ENCODE assay signal across 1 cellular context in the genomic region with DNA sequence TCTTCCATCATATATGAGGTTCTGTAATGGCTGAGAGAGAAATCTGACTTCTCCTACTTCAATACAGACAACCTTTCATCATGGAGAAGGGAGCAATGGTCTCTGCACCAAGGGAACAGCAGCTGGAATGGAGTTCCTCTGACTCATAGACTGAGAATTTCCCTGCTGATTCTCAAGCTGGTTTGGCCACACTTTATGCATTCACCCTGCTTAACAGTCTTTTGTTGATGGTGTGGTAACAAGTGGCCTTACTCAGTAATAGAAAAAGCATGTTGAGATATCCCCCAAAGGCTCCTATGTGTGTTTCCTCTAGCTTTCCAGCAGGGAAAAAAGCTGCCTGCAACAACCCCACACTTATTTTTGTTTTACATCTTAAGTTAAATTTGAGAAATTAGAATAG.
A peak's percentile ranks its signal among the peaks of the same experiment; 100 is the strongest.
TF ChIP-seq lines count a peak whose summit lies in the region.

No MANE protein-coding gene starts in this region.

TF ChIP-seq in IMR-90, 13 proteins besides CTCF, POLR2A, EP300 and RAD21 (continued from another document):
- TF ChIP-seq SMC3 (IDR thresholded peaks at IDR 0.05; ENCODE audit: low read depth, low read length), result no peak
- TF ChIP-seq RFX5 (IDR thresholded peaks at IDR 0.05; ENCODE audit: low read depth, low read length), result no peak
- TF ChIP-seq MXI1 (IDR thresholded peaks at IDR 0.05; ENCODE audit: borderline replicate concordance, low read depth, low read length), result no peak
- TF ChIP-seq RCOR1 (IDR thresholded peaks at IDR 0.05; ENCODE audit: insufficient replicate concordance, low read length), result peak; percentile 88
- no peak for TF ChIP-seq USF2 (IDR thresholded peaks at IDR 0.05; ENCODE audit: low read depth, low read length)
- TF ChIP-seq MAZ (IDR thresholded peaks at IDR 0.05; ENCODE audit: borderline replicate concordance, low read depth, low read length), result no peak
- 0 out of 2 replicates have a peak, but pooled peaks have one; percentile 14 for TF ChIP-seq MAFK (IDR thresholded peaks at IDR 0.05; ENCODE audit: low read depth, low read length)
- peak; percentile 41; the same call in 1 of the 2 replicates for TF ChIP-seq NFE2L2 (IDR thresholded peaks at IDR 0.05; ENCODE audit: low read depth, low read length)
